Comparison of ENCODE assay signal across 10 cellular contexts in the genomic region with DNA sequence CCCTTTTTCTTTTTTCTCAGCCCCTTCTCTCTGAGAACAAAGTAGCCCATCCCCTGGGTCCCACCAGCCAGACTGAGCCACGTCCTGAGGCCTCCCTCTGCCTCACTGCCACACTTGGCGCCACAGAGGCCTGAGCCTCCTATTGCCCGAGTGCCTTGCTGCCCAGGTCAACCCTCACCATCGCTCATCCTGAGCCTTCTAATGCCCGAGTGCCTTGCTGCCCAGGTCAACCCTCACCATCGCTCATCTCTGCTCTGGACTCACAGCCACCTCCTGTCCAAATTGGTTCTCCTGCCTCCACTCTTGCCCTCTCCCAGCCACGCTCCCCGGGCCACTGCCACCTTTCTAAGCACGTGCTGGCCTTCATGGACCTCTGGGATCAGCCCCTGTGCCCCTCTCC. TPM values are rescaled to one million over a fixed set of nuclear protein-coding genes. Genes with fewer than 3 reads are reported as not detected.
DNase-seq lines count a peak whose midpoint lies in the region; ATAC-seq, FAIRE-seq and TF ChIP-seq lines count a peak whose summit lies in the region.
"Had no signal": no experiment of that assay in that cellular context is flagged by ENCODE, and none has a peak within 500 bp of the region (broad histone marks: within the 10 kb centered on the region; RNA-seq: fewer than 3 reads in every experiment).

No MANE protein-coding gene starts in this region.

- H3K4me1 ChIP-seq in mesendoderm (ENCODE audit: control insufficient read depth, low read depth, low read length): peaks cover 15% of the 10 kb centered on the region

- no peaks in the 10 kb centered on the region for H3K9me3 Mint-ChIP-seq in CD4-positive, alpha-beta T cell
- H3K9me3 Mint-ChIP-seq in activated CD8-positive, alpha-beta T cell treated with anti-CD3 and anti-CD28 coated beads, Interleukin-2, amount 10 ng/mL, durations not matched to agents 7 days and 5 days (ENCODE audit: insufficient read depth): no peaks in the 10 kb centered on the region
- H3K9me3 Mint-ChIP-seq: neural progenitor cell had no signal

- H3K4me3 Mint-ChIP-seq in CD4-positive, alpha-beta T cell: peak overlapping the region; percentile 46
- no peak overlapping the region for H3K4me3 Mint-ChIP-seq in activated CD8-positive, alpha-beta T cell treated with anti-CD3 and anti-CD28 coated beads, Interleukin-2, amount 10 ng/mL, durations not matched to agents 7 days and 5 days
- H3K4me3 Mint-ChIP-seq: neural progenitor cell had no signal

- DNase-seq in CD4-positive, alpha-beta T cell: no peak
- DNase-seq in GM12891 (ENCODE audit: insufficient read length, low spot score): no peak
- no peak for DNase-seq in activated CD8-positive, alpha-beta T cell treated with anti-CD3 and anti-CD28 coated beads, Interleukin-2, amount 10 ng/mL, durations not matched to agents 7 days and 5 days
- DNase-seq in mesendoderm: no peak
- no peak for DNase-seq in NCI-H187 (lab: John Stamatoyannopoulos, UW)
- no peak for DNase-seq in NCI-H2029 treated with DMSO at 0.1 percent for 48 hours (lab: John Stamatoyannopoulos, UW)

- no peak for TF ChIP-seq CTCF in CD4-positive, alpha-beta T cell (IDR thresholded peaks at IDR 0.05)

- CTCF ChIA-PET in CD4-positive, alpha-beta T cell (lab: Charles Lee): no interaction called here
- CTCF ChIA-PET in activated CD8-positive, alpha-beta T cell treated with anti-CD3 and anti-CD28 coated beads, Interleukin-2, amount 10 ng/mL, durations not matched to agents 7 days and 5 days (lab: Charles Lee): no interaction called here

- peaks cover 58% of the 10 kb centered on the region for H3K4me1 Mint-ChIP-seq in CD4-positive, alpha-beta T cell (ENCODE audit: low read depth)
- peaks cover 69% of the 10 kb centered on the region for H3K4me1 Mint-ChIP-seq in activated CD8-positive, alpha-beta T cell treated with anti-CD3 and anti-CD28 coated beads, Interleukin-2, amount 10 ng/mL, durations not matched to agents 7 days and 5 days (ENCODE audit: low read depth)

- H3K9me3 ChIP-seq in CD4-positive, alpha-beta T cell (ENCODE audit: control insufficient read depth, low read length): no peaks in the 10 kb centered on the region
- H3K9me3 ChIP-seq: tibial nerve had no signal

- no peaks in the 10 kb centered on the region for H3K27me3 Mint-ChIP-seq in CD4-positive, alpha-beta T cell
- no peaks in the 10 kb centered on the region for H3K27me3 Mint-ChIP-seq in activated CD8-positive, alpha-beta T cell treated with anti-CD3 and anti-CD28 coated beads, Interleukin-2, amount 10 ng/mL, durations not matched to agents 7 days and 5 days (ENCODE audit: low read depth)

- H3K4me2 ChIP-seq in mesendoderm (ENCODE audit: low read length): no peak overlapping the region
- H3K4me2 ChIP-seq: neural progenitor cell had no signal

- H3K36me3 Mint-ChIP-seq in CD4-positive, alpha-beta T cell (ENCODE audit: low read depth): no peaks in the 10 kb centered on the region
- no peaks in the 10 kb centered on the region for H3K36me3 Mint-ChIP-seq in activated CD8-positive, alpha-beta T cell treated with anti-CD3 and anti-CD28 coated beads, Interleukin-2, amount 10 ng/mL, durations not matched to agents 7 days and 5 days (ENCODE audit: low read depth)
- H3K36me3 Mint-ChIP-seq: neural progenitor cell had no signal

- peak overlapping the region; percentile 96 for H3K27ac Mint-ChIP-seq in CD4-positive, alpha-beta T cell
- H3K27ac Mint-ChIP-seq in activated CD8-positive, alpha-beta T cell treated with anti-CD3 and anti-CD28 coated beads, Interleukin-2, amount 10 ng/mL, durations not matched to agents 7 days and 5 days: peak overlapping the region; percentile 61
- H3K27ac Mint-ChIP-seq: neural progenitor cell had no signal

- no peak overlapping the region for H4K5ac ChIP-seq in mesendoderm (ENCODE audit: low read length)

- no peak overlapping the region for H3K23ac ChIP-seq in mesendoderm (ENCODE audit: low read length)

- FAIRE-seq in GM12891 (lab: Jason Lieb, UNC): peak; percentile 28

- no peak overlapping the region for H2BK120ac ChIP-seq in mesendoderm (ENCODE audit: low read depth, low read length)

- no peak overlapping the region for H3K18ac ChIP-seq in mesendoderm (ENCODE audit: low read length)

- no peak overlapping the region for H3K27ac ChIP-seq in CD4-positive, alpha-beta T cell (ENCODE audit: low read depth, low read length)
- no peak overlapping the region for H3K27ac ChIP-seq in mesendoderm (ENCODE audit: low read depth, low read length)
- H3K27ac ChIP-seq: neural progenitor cell had no signal

- intact Hi-C loops in CD4-positive, alpha-beta T cell (cut with DNase I, micrococcal nuclease): no loop called here

- H2AK5ac ChIP-seq in mesendoderm (ENCODE audit: low read length): peak overlapping the region; percentile 43

- H3K56ac ChIP-seq in mesendoderm (ENCODE audit: low read length): no peak overlapping the region

- H4K8ac ChIP-seq in mesendoderm (ENCODE audit: low read depth, low read length): no peak overlapping the region

- no peaks in the 10 kb centered on the region for H3K36me3 ChIP-seq in mesendoderm (ENCODE audit: control insufficient read depth, insufficient read depth, low read length)
- H3K36me3 ChIP-seq: neural progenitor cell, tibial nerve had no signal

- no peak overlapping the region for H2BK5ac ChIP-seq in mesendoderm (ENCODE audit: low read length)

- ATAC-seq in CD4-positive, alpha-beta T cell (ENCODE audit: poor library complexity): no peak
- ATAC-seq in activated CD8-positive, alpha-beta T cell treated with anti-CD3 and anti-CD28 coated beads, Interleukin-2, amount 10 ng/mL, durations not matched to agents 7 days and 5 days: no peak
- ATAC-seq in HG03280 (IDR thresholded peaks at IDR 0.05; ENCODE audit: unreplicated experiment) (no peak), HG03039 (IDR thresholded peaks at IDR 0.05; ENCODE audit: unreplicated experiment) (no peak)

- H3K4ac ChIP-seq in mesendoderm (ENCODE audit: low read depth, low read length): no peak overlapping the region

- H3K79me1 ChIP-seq in mesendoderm (ENCODE audit: low read length): no peaks in the 10 kb centered on the region

- no peaks in the 10 kb centered on the region for H3K79me2 ChIP-seq in mesendoderm (ENCODE audit: control insufficient read depth, insufficient read depth, low read length)

- no peak overlapping the region for H2BK15ac ChIP-seq in mesendoderm (replicated peaks; ENCODE audit: low read depth)

- no peak overlapping the region for H3K4me3 ChIP-seq in mesendoderm (ENCODE audit: low read length)
- H3K4me3 ChIP-seq: neural progenitor cell, tibial nerve had no signal

- no peak for TF ChIP-seq POLR2A in GM12891 (IDR thresholded peaks at IDR 0.05; ENCODE audit: low read depth, low read length)

- POLR2A ChIA-PET in CD4-positive, alpha-beta T cell (lab: Charles Lee): interaction anchor here (1.3 kb wide), 1 partner anchor 12 kb away, joined by 3 read pairs; no protein-coding TSS in a partner anchor
- POLR2A ChIA-PET in activated CD8-positive, alpha-beta T cell treated with anti-CD3 and anti-CD28 coated beads, Interleukin-2, amount 10 ng/mL, durations not matched to agents 7 days and 5 days (lab: Charles Lee): interaction anchor here (0.8 to 1.5 kb wide), 2 partner anchors 140 to 142 kb away, joined by 3 read pairs; a partner anchor contains a TSS

- H3K9ac ChIP-seq in mesendoderm (ENCODE audit: low read length): no peak overlapping the region
- H3K9ac ChIP-seq: neural progenitor cell had no signal

- H3K27me3 ChIP-seq in CD4-positive, alpha-beta T cell (ENCODE audit: control insufficient read depth, insufficient read depth, low read length): no peaks in the 10 kb centered on the region
- H3K27me3 ChIP-seq in mesendoderm (ENCODE audit: insufficient read depth, low read length, poor library complexity): no peaks in the 10 kb centered on the region
- H3K27me3 ChIP-seq: neural progenitor cell, tibial nerve had no signal

- no CpG with 5 or more reads among the region's 9 CpGs for WGBS in mesendoderm (ENCODE audit: extremely low coverage, insufficient coverage, low lambda C conversion rate)

TF ChIP-seq in GM12891, 5 proteins besides CTCF, POLR2A, EP300 and RAD21:
- no peak for TF ChIP-seq TAF1 (IDR thresholded peaks at IDR 0.05; ENCODE audit: low read depth, low read length)

RNA-seq across cellular contexts. Expression of a gene that starts 53.2 kb away (rescaled TPM):
- 10 to 100 TPM; 40.2 to 48.1 TPM for total RNA-seq in CD4-positive, alpha-beta T cell
- polyA plus RNA-seq in GM12891 (2012; ENCODE audit: low read depth, missing spikeins): 22.3 TPM
- total RNA-seq in activated CD8-positive, alpha-beta T cell treated with anti-CD3 and anti-CD28 coated beads, Interleukin-2, amount 10 ng/mL, durations not matched to agents 7 days and 5 days: 10 to 100 TPM; 37.5 to 37.8 TPM
- polyA plus RNA-seq in mesendoderm (2013, experiment 1 of 2): 44.4 TPM
- polyA plus RNA-seq in mesendoderm (2013, experiment 2 of 2): 44.1 TPM
